In the genomic region with DNA sequence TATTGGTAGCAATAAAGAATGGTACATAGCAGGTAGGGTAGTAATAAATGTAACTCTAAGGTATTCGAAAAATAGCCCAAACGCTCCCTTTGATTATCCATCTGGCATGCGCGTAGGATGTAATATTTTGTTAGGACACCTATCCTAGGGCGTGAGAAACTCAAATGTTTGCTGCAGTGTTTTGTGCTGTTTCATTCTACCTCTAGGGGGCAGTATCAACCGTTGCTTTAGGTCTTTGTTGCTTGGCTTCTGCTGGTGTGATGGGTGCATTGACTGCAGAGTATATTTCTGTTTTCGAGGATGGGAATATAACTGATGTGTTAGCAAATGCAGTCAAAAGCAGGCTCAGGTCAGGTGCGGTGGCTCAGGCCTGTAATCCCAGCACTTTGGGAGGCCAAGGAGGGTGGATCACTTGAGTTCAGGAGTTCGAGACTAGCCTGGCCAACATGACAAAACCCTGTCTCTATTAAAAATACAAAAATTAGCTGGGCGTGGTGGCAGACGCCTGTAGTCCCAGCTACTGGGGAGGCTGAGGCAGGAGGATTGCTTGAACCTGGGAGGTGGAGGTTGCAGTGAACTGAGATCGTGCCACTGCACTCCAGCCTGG, we compare ENCODE assay signal across 8 cellular contexts. TPM values are rescaled to one million over a fixed set of nuclear protein-coding genes. Genes with fewer than 3 reads are reported as not detected.
DNase-seq lines count a peak whose midpoint lies in the region; ATAC-seq and TF ChIP-seq lines count a peak whose summit lies in the region.
"Not testable (repeated sequence)": the region's sequence is repeated elsewhere in the genome, so short reads cannot be mapped to it uniquely, and the experiment has no call there.

No MANE protein-coding gene starts in this region.

- peaks cover 12% of the 10 kb centered on the region for H3K4me1 Mint-ChIP-seq in neural progenitor cell

- H3K27me3 Mint-ChIP-seq in neural progenitor cell (ENCODE audit: insufficient read depth, low read depth), result not testable (repeated sequence)

- H3K9me3 ChIP-seq in SU-DHL-6 (ENCODE audit: insufficient read depth, low read length); neural progenitor cell (ENCODE audit: low read depth); upper lobe of right lung: not testable (repeated sequence)

- intact Hi-C loops in left ventricle myocardium superior (cut with micrococcal nuclease); upper lobe of right lung (cut with DNase I): not testable (repeated sequence)

- H3K4me3 Mint-ChIP-seq in neural progenitor cell, result not testable (repeated sequence)

- H4K20me1 ChIP-seq in SU-DHL-6 (ENCODE audit: low read depth, low read length); neural progenitor cell (ENCODE audit: low read depth): not testable (repeated sequence)

- TF ChIP-seq CTCF in SU-DHL-6 (IDR thresholded peaks at IDR 0.05; ENCODE audit: insufficient read depth, low read length, poor library complexity, severe bottlenecking), result peak; percentile 58
- TF ChIP-seq CTCF in neural progenitor cell (IDR thresholded peaks at IDR 0.05), result peak; percentile 85
- peak; percentile 64 for TF ChIP-seq CTCF in upper lobe of right lung (IDR thresholded peaks at IDR 0.05)

- H3K9ac ChIP-seq in SU-DHL-6 (ENCODE audit: low read length); neural progenitor cell: not testable (repeated sequence)

- H3F3A ChIP-seq in SU-DHL-6 (ENCODE audit: insufficient read depth); neural progenitor cell (ENCODE audit: low read depth): not testable (repeated sequence)

- not testable (repeated sequence) for H3K79me2 ChIP-seq in SU-DHL-6 (ENCODE audit: insufficient read depth, low read length); neural progenitor cell (ENCODE audit: low read depth)

- H3K9me2 ChIP-seq in SU-DHL-6 (replicated peaks; ENCODE audit: insufficient read depth, low read length), result not testable (repeated sequence)

- not testable (repeated sequence) for H3K4me1 ChIP-seq in neural progenitor cell, upper lobe of right lung

- peak; percentile 45 for ATAC-seq in left ventricle myocardium superior
- peak; percentile 51 for ATAC-seq in upper lobe of right lung

- H3K27me3 ChIP-seq in SU-DHL-6 (ENCODE audit: low read length); neural progenitor cell; upper lobe of right lung: not testable (repeated sequence)

- H3K36me3 ChIP-seq in SU-DHL-6 (ENCODE audit: low read length); neural progenitor cell; upper lobe of right lung: not testable (repeated sequence)

- not testable (repeated sequence) for H3K27ac ChIP-seq in SU-DHL-6 (ENCODE audit: low read depth, low read length); neural progenitor cell; upper lobe of right lung

- H3K9me3 Mint-ChIP-seq in neural progenitor cell, result not testable (repeated sequence)

- peak overlapping the region; percentile 24 for H3K27ac Mint-ChIP-seq in neural progenitor cell

- DNase-seq in DMS79 treated with DMSO at 0.1 percent for 48 hours (lab: John Stamatoyannopoulos, UW), result peak; percentile 6
- DNase-seq in HS-27A (ENCODE audit: low read depth), result peak; percentile 5
- peak; percentile 54 for DNase-seq in NCI-H2227 treated with DMSO at 0.1 percent for 48 hours (lab: John Stamatoyannopoulos, UW)
- DNase-seq in cerebellar cortex (ENCODE audit: low spot score), result peak; percentile 57
- not testable (repeated sequence) for DNase-seq in left ventricle myocardium superior, upper lobe of right lung
- DNase-seq in neural progenitor cell (ENCODE audit: low spot score), result peak; percentile 67

- H3K4me3 ChIP-seq in SU-DHL-6 (ENCODE audit: insufficient read depth, low read length, poor library complexity, severe bottlenecking); neural progenitor cell; upper lobe of right lung: not testable (repeated sequence)

- not testable (repeated sequence) for H3K36me3 Mint-ChIP-seq in neural progenitor cell

- H2AFZ ChIP-seq in SU-DHL-6 (ENCODE audit: low read depth, low read length, severe bottlenecking); neural progenitor cell (replicated peaks): not testable (repeated sequence)

- not testable (repeated sequence) for H3K4me2 ChIP-seq in SU-DHL-6 (ENCODE audit: low read depth, low read length, poor library complexity, severe bottlenecking); neural progenitor cell

RNA-seq across cellular contexts. Expression of a gene that starts 55.7 kb away (rescaled TPM):
- total RNA-seq in left ventricle myocardium superior (12.7 TPM), neural progenitor cell (ENCODE audit: low replicate concordance) (10.0 and 20.9 TPM in 2 replicates), upper lobe of right lung (23.8 TPM)

RNA-seq across cellular contexts. Expression of a gene that starts 55.9 kb away (rescaled TPM):
- total RNA-seq in left ventricle myocardium superior (56.4 TPM), neural progenitor cell (ENCODE audit: low replicate concordance) (60.9 and 117 TPM in 2 replicates), upper lobe of right lung (55.0 TPM)
